In genomic region chr7:149722356-149722957, GRCh38 we compare ENCODE assay signal across 17 cellular contexts. TPM values are rescaled to one million over a fixed set of nuclear protein-coding genes. Genes with fewer than 3 reads are reported as not detected.
A peak's percentile ranks its signal among the peaks of the same experiment; 100 is the strongest.
DNase-seq lines count a peak whose midpoint lies in the region; TF ChIP-seq lines count a peak whose summit lies in the region.
"Had no signal": no experiment of that assay in that cellular context is flagged by ENCODE, and none has a peak within 500 bp of the region (broad histone marks: within the 10 kb centered on the region; RNA-seq: fewer than 3 reads in every experiment).

No MANE protein-coding gene starts in this region.

- no peaks in the 10 kb centered on the region for H3K9me3 ChIP-seq in Peyer's patch
- H3K9me3 ChIP-seq: Caco-2, SJSA1 had no signal

- no peak overlapping the region for H3K4me3 Mint-ChIP-seq in dendritic cell treated with granulocyte-macrophage colony-stimulating factor and Interleukin-4, amounts not matched to agents 40 ng/mL and 50 ng/mL, for 4 days
- H3K4me3 Mint-ChIP-seq: CD4-positive, alpha-beta T cell had no signal

- peaks cover 0 to 26% (median 0%) of the 10 kb centered on the region in 3 donors for H3K36me3 ChIP-seq in Peyer's patch

- no peak for TF ChIP-seq CTCF in Peyer's patch (IDR thresholded peaks at IDR 0.05)

- TF ChIP-seq POLR2A in Peyer's patch (IDR thresholded peaks at IDR 0.05): no peak

- H3K4me3 ChIP-seq in Peyer's patch: no peak overlapping the region
- H3K4me3 ChIP-seq: SJSA1 had no signal

- H3K27ac Mint-ChIP-seq in dendritic cell treated with granulocyte-macrophage colony-stimulating factor and Interleukin-4, amounts not matched to agents 40 ng/mL and 50 ng/mL, for 4 days: peak overlapping the region; percentile 81
- H3K27ac Mint-ChIP-seq: CD4-positive, alpha-beta T cell had no signal

- H3K27ac ChIP-seq in Peyer's patch: no peak overlapping the region
- H3K27ac ChIP-seq: SJSA1 had no signal

- H3K9me3 Mint-ChIP-seq in dendritic cell treated with granulocyte-macrophage colony-stimulating factor and Interleukin-4, amounts not matched to agents 40 ng/mL and 50 ng/mL, for 4 days: no peaks in the 10 kb centered on the region
- H3K9me3 Mint-ChIP-seq: CD4-positive, alpha-beta T cell had no signal

- DNase-seq in Peyer's patch: peak in 2 of 3 donors; percentile 37 to 39
- peak; percentile 76 for DNase-seq in posterior vena cava (ENCODE audit: low spot score)
- DNase-seq in ureter (ENCODE audit: low spot score): peak; percentile 39
- DNase-seq in NCI-H2029 (lab: John Stamatoyannopoulos, UW): no peak
- no peak for DNase-seq in NCI-H187 treated with DMSO at 0.1 percent for 48 hours (lab: John Stamatoyannopoulos, UW)
- DNase-seq in NCI-H2227 treated with DMSO at 0.1 percent for 48 hours (lab: John Stamatoyannopoulos, UW): no peak
- DNase-seq: CD4-positive, alpha-beta T cell; DND-41; Kasumi-1; NCI-H1092; NCI-H1436; NCI-H1930; NCI-H2171; NCI-H526 had no signal

- intact Hi-C loops in dendritic cell treated with granulocyte-macrophage colony-stimulating factor and Interleukin-4, amounts not matched to agents 40 ng/mL and 50 ng/mL, for 4 days (cut with micrococcal nuclease): no loop called here
- intact Hi-C loops in posterior vena cava (cut with DNase I): no loop called here

- no peaks in the 10 kb centered on the region for H3K4me1 ChIP-seq in Peyer's patch
- H3K4me1 ChIP-seq: SJSA1 had no signal

- no peaks in the 10 kb centered on the region for H3K27me3 ChIP-seq in Peyer's patch
- H3K27me3 ChIP-seq: SJSA1 had no signal

- peaks cover 37% of the 10 kb centered on the region for H3K4me1 Mint-ChIP-seq in dendritic cell treated with granulocyte-macrophage colony-stimulating factor and Interleukin-4, amounts not matched to agents 40 ng/mL and 50 ng/mL, for 4 days (ENCODE audit: low read depth)

- peaks cover 49% of the 10 kb centered on the region for H3K36me3 Mint-ChIP-seq in dendritic cell treated with granulocyte-macrophage colony-stimulating factor and Interleukin-4, amounts not matched to agents 40 ng/mL and 50 ng/mL, for 4 days (ENCODE audit: low read depth)

- no peaks in the 10 kb centered on the region for H3K27me3 Mint-ChIP-seq in dendritic cell treated with granulocyte-macrophage colony-stimulating factor and Interleukin-4, amounts not matched to agents 40 ng/mL and 50 ng/mL, for 4 days
- H3K27me3 Mint-ChIP-seq: CD4-positive, alpha-beta T cell had no signal

RNA-seq across cellular contexts. Expression of gene ZNF467, which starts 50.9 kb away (rescaled TPM):
- total RNA-seq in Peyer's patch: 1 to 10 TPM in 3 of 4 donors, under 1 TPM in 1; 0.35 to 4.7 (median 3.1) TPM
- total RNA-seq in posterior vena cava: 10 to 100 TPM; 10.9 to 12.0 TPM
- total RNA-seq in ureter: 9.7 TPM
- total RNA-seq: SJSA1 had no signal

Comparison
In these comparisons a context has a peak if more than half of its experiments do, and no peak if none do; other contexts are left out.
1. DNase-seq: peak in Peyer's patch (2 of 3), posterior vena cava (single experiment) and ureter (single experiment); none in NCI-H2029 (single experiment), NCI-H187 treated with DMSO at 0.1 percent for 48 hours (single experiment) and NCI-H2227 treated with DMSO at 0.1 percent for 48 hours (single experiment).